ENCODE assay signal across 8 cellular contexts in the genomic region with DNA sequence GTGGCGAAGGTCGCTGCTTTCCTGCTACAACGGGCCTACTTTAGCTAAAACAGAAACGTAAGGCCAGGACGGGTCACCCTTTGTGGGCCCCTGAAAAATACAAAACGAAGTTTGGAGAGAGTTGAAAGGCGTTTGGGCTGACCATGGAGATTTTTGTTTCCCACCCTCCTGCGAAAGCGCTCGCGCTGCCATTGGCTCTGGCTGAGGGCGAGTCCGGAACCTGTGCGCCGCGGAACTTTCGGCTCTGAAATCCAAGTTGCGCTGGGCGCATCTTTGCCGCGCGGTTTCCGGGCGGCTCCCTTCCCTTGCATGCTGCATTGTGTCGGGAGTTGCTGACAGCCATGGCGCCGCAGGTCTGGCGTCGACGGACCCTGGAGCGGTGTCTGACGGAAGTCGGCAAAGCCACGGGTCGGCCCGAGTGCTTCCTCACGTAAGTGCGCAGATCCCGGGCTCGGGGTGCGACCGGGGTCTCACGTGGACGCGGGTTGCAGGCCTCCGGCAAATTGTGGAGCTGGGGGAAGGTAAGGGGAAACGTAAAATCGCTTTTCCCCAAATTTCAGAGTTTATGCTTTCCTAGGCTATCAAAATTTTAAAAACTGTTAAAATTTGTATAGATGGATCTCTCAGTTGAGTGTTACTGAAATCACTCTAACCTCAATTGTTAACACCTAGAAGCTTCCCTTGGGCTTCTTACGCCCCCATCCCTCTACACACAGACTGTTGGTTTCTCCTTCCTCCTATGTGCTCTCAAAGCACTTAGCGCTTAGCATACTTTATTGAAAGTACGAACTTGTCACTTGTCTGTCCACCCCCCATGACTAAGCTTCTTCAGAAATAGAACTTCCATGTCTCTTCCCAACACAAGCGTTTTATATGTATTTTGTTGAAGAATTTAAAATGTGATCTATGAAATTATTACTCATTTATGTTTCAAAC. TPM values are rescaled to one million over a fixed set of nuclear protein-coding genes. Genes with fewer than 3 reads are reported as not detected.
DNase-seq lines count a peak whose midpoint lies in the region; ATAC-seq and TF ChIP-seq lines count a peak whose summit lies in the region.

A gene with protein sequence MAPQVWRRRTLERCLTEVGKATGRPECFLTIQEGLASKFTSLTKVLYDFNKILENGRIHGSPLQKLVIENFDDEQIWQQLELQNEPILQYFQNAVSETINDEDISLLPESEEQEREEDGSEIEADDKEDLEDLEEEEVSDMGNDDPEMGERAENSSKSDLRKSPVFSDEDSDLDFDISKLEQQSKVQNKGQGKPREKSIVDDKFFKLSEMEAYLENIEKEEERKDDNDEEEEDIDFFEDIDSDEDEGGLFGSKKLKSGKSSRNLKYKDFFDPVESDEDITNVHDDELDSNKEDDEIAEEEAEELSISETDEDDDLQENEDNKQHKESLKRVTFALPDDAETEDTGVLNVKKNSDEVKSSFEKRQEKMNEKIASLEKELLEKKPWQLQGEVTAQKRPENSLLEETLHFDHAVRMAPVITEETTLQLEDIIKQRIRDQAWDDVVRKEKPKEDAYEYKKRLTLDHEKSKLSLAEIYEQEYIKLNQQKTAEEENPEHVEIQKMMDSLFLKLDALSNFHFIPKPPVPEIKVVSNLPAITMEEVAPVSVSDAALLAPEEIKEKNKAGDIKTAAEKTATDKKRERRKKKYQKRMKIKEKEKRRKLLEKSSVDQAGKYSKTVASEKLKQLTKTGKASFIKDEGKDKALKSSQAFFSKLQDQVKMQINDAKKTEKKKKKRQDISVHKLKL (plus strand): TSS at position 310 of the 936 bp plus-strand sequence. CDS start 32 bp downstream, at position 342.

- peaks cover 6% of the 10 kb centered on the region for H3K36me3 ChIP-seq in BJ (ENCODE audit: control insufficient read depth, insufficient read depth, low read length)

- peak within 1 kb of the TSS; percentile 79 for H3K4me3 ChIP-seq in BJ (ENCODE audit: low read depth, low read length)
- H3K4me3 ChIP-seq in coronary artery: peak within 1 kb of the TSS; percentile 89

- TF ChIP-seq CTCF in BJ (IDR thresholded peaks at IDR 0.05; ENCODE audit: insufficient read depth, low read depth, low read length) (no peak), coronary artery (IDR thresholded peaks at IDR 0.05) (no peak)

- H3K27ac ChIP-seq in coronary artery: peak within 1 kb of the TSS; percentile 90 to 94

- POLR2A ChIA-PET in BJ (lab: Charles Lee): no interaction called here

- no peaks in the 10 kb centered on the region for H3K27me3 ChIP-seq in BJ (ENCODE audit: control insufficient read depth, insufficient read depth, low read length)

- DNase-seq in BJ (ENCODE audit: low read depth): peak; percentile 31
- DNase-seq in GM19238 (ENCODE audit: insufficient read length, low spot score): peak; percentile 80
- peak; percentile 74 to 85 for DNase-seq in NCI-H524 (lab: John Stamatoyannopoulos, UW)
- peak; percentile 93 for DNase-seq in activated CD4-positive, alpha-beta T cell treated with anti-CD3 and anti-CD28 coated beads for 48 hours
- DNase-seq in coronary artery (ENCODE audit: low spot score): peak; percentile 92
- DNase-seq in left kidney (ENCODE audit: low read depth, low spot score): peak; percentile 96
- DNase-seq in stimulated activated CD4-positive, alpha-beta T cell treated with anti-CD3 and anti-CD28 coated beads, Interleukin-1b, Interleukin-23, amount 100 ng/mL, for 48 hours: peak; percentile 89

- ATAC-seq in HG03432 (IDR thresholded peaks at IDR 0.05; ENCODE audit: unreplicated experiment): peak; percentile 94

- CTCF ChIA-PET in BJ (lab: Yijun Ruan, JAX): interaction anchor here (0.8 to 1.2 kb wide), 4 partner anchors 18 to 62 kb away, joined by 3 read pairs; a partner anchor contains a TSS

RNA-seq across cellular contexts. Expression of the gene that starts here (rescaled TPM):
- polyA plus RNA-seq in BJ (2011; rRNA removed): 7.1 and 14.1 TPM in 2 replicates
- polyA minus RNA-seq in BJ (2011; rRNA and poly(A)+ RNA removed): 2.8 and 5.1 TPM in 2 replicates

Comparison
In these comparisons a context has a peak if more than half of its experiments do, and no peak if none do; other contexts are left out.
1. Peak in every context shown above with its lines: DNase-seq, ATAC-seq, H3K4me3 ChIP-seq and H3K27ac ChIP-seq.
2. DNase-seq: peak in every context shown above with its lines; median percentile 96 in left kidney; 93 in activated CD4-positive, alpha-beta T cell treated with anti-CD3 and anti-CD28 coated beads for 48 hours; 92 in coronary artery; 89 in stimulated activated CD4-positive, alpha-beta T cell treated with anti-CD3 and anti-CD28 coated beads, Interleukin-1b, Interleukin-23, amount 100 ng/mL, for 48 hours; 80 in GM19238; 80 in NCI-H524; 31 in BJ.